32 cellular contexts compared by ENCODE assay signal in the genomic region with DNA sequence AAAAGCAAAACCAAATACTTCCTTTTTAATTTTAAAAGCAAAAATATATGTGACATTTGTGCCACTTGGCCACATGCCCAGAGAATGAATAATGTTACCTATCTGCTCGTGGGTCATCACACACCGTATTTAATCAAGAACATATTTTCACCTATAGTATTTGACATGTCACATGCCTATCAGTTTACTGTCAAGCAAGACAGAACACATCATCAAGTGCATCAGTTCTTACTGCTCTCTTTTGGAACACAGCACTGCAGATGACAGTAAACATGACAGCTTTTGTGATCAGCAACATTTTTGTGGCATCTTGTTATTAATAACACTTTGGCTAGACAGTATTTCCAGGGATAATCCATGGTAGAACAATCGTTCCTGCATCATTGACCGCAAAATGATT.
"Had no signal": no experiment of that assay in that cellular context is flagged by ENCODE, and none has a peak within 500 bp of the region (broad histone marks: within the 10 kb centered on the region; RNA-seq: fewer than 3 reads in every experiment).

No MANE protein-coding gene starts in this region.

- H3K4me1 ChIP-seq: heart right ventricle, pancreas, prostate gland had no signal

- FAIRE-seq: astrocyte, pancreas, urothelium cell line had no signal

- ATAC-seq: activated CD4-positive, CD25-positive, alpha-beta regulatory T cell treated with anti-CD3 and anti-CD28 coated beads, Interleukin-2, amount 50 U/mL, for 24 hours; effector memory CD8-positive, alpha-beta T cell; esophagus mucosa; heart right ventricle; pancreas; sciatic nerve; stimulated activated effector memory CD8-positive, alpha-beta T cell treated with anti-CD3 and anti-CD28 coated beads, Interleukin-12 subunit alpha, Interleukin-12 subunit beta, amount 100 ng/mL, for 72 hours had no signal

- H3K27me3 ChIP-seq: brain microvascular endothelial cell, heart right ventricle, pancreas had no signal

- H3K27ac ChIP-seq: brain microvascular endothelial cell, heart right ventricle, left ventricle myocardium inferior, pancreas, prostate gland, skin epidermis, thoracic aorta, WERI-Rb-1 had no signal

- H3K9me3 ChIP-seq: pancreas, prostate gland, thoracic aorta had no signal

- H3K4me3 ChIP-seq: heart right ventricle, left ventricle myocardium inferior, pancreas, prostate gland, skin epidermis, thoracic aorta had no signal

- H3K36me3 ChIP-seq: brain microvascular endothelial cell, heart right ventricle, left ventricle myocardium inferior, pancreas, prostate gland, thoracic aorta, WERI-Rb-1 had no signal

- DNase-seq: activated CD4-positive, alpha-beta T cell treated with anti-CD3 and anti-CD28 coated beads for 48 hours; activated CD4-positive, alpha-beta T cell treated with anti-CD3 and anti-CD28 coated beads, Interleukin-2, amount 50 U/mL, for 48 hours; activated CD8-positive, alpha-beta memory T cell treated with anti-CD3 and anti-CD28 coated beads for 24 hours; activated effector memory CD4-positive, alpha-beta T cell treated with Interleukin-2 at 50 U/mL for 16 hours; activated naive CD4-positive, alpha-beta T cell treated with anti-CD3 and anti-CD28 coated beads, Interleukin-2, amount 10 ng/mL, durations not matched to agents 7 days and 5 days; activated naive CD8-positive, alpha-beta T cell treated with anti-CD3 and anti-CD28 coated beads, Interleukin-2, amount 10 ng/mL, durations not matched to agents 7 days and 5 days; brain microvascular endothelial cell; caudate nucleus; cortex of kidney; effector memory CD8-positive, alpha-beta T cell; foreskin fibroblast; heart right ventricle; kidney glomerular epithelial cell; left ventricle myocardium inferior; naive B cell; nephron progenitor cell; pancreas; retina; stimulated activated CD4-positive, alpha-beta T cell treated with anti-CD3 and anti-CD28 coated beads, Interleukin-12 subunit alpha, Interleukin-12 subunit beta, amount 100 ng/mL, for 4 hours; stimulated activated CD4-positive, alpha-beta T cell treated with anti-CD3 and anti-CD28 coated beads, Interleukin-4, amount 100 ng/mL, for 1 hour; T1000; trophoblast cell; WERI-Rb-1 had no signal
